In the genomic region with DNA sequence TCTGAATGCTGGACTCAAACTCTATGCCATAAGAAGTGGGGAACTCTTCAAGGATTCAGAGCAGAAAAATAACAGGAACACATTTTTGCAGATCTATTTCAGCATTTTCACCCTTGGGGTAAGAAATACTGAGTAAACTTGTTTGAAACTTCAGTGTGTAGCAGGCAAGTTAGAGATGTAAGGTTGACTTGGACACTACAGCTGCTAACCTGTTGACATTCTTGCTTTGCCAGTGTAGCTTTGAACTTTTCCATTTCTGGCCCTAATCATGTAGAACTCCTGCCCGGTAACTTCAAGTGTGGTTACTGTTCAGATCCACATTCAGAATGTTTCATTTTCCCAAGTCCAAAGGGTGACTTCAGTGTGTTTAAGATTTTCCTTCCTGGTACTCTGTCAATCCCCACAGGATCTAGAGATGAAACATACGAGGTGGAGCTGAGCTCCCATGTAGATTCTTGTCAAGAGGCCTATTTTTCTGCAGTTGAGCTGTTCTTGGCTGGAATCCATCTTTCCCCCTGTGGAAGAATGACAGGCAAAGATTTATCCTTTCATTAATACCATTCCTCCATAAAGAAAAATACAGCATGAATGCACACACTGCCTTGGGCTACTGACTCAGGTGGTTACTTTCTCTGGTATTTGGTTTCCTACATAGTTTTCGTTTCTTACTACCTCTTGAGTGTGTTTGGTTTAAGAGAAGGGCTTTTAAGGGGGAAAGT, we compare ENCODE assay signal across 16 cellular contexts. TPM values are rescaled to one million over a fixed set of nuclear protein-coding genes. Genes with fewer than 3 reads are reported as not detected.
DNase-seq lines count a peak whose midpoint lies in the region; ATAC-seq and TF ChIP-seq lines count a peak whose summit lies in the region.
"Had no signal": no experiment of that assay in that cellular context is flagged by ENCODE, and none has a peak within 500 bp of the region (broad histone marks: within the 10 kb centered on the region; RNA-seq: fewer than 3 reads in every experiment).

No MANE protein-coding gene starts in this region.

- H3K4me1 ChIP-seq in PC-9 (replicated peaks; ENCODE audit: insufficient read depth) (peaks cover 59% of the 10 kb centered on the region), mucosa of descending colon (ENCODE audit: low read depth) (no peaks in the 10 kb centered on the region)
- H3K4me1 ChIP-seq: left ventricle myocardium inferior had no signal

- H3K4me3 ChIP-seq in PC-9 = no peak overlapping the region
- H3K4me3 ChIP-seq in mucosa of descending colon = no peak overlapping the region
- no peak overlapping the region for H3K4me3 ChIP-seq in WERI-Rb-1 (ENCODE audit: low read depth, low read length)
- H3K4me3 ChIP-seq: BLaER1, K562, left ventricle myocardium inferior had no signal

- H3K27me3 ChIP-seq in PC-9 (ENCODE audit: insufficient read depth, low read depth) (no peaks in the 10 kb centered on the region), WERI-Rb-1 (ENCODE audit: insufficient read depth, low read depth, severe bottlenecking) (no peaks in the 10 kb centered on the region)
- H3K27me3 ChIP-seq: BLaER1 had no signal

- DNase-seq in DMS79 treated with DMSO at 0.1 percent for 48 hours (lab: John Stamatoyannopoulos, UW) (peak; percentile 53), PC-9 (peak; percentile 77 to 92), dermis blood vessel endothelial cell (peak; percentile 10), mucosa of descending colon (no peak), T-helper 9 cell (no peak), WERI-Rb-1 (no peak), NCI-H1930 (lab: John Stamatoyannopoulos, UW) (no peak)
- DNase-seq: activated CD4-positive, alpha-beta T cell treated with anti-CD3 and anti-CD28 coated beads, Interleukin-2, amount 50 U/mL, for 4 hours; activated gamma-delta T cell; left ventricle myocardium inferior; NCI-H2081; stimulated activated CD8-positive, alpha-beta memory T cell treated with anti-CD3 and anti-CD28 coated beads, Interleukin-4, amount 100 ng/mL, for 48 hours; T-helper 1 cell had no signal

- TF ChIP-seq CTCF in PC-9 (conservative IDR thresholded peaks at IDR 0.05) = no peak
- TF ChIP-seq CTCF in mucosa of descending colon (IDR thresholded peaks at IDR 0.05) = no peak
- no peak for TF ChIP-seq CTCF in WERI-Rb-1 (IDR thresholded peaks at IDR 0.05; ENCODE audit: low read depth, low read length)

- no peaks in the 10 kb centered on the region for H4K20me1 ChIP-seq in PC-9 (ENCODE audit: insufficient read depth)
- H4K20me1 ChIP-seq: BLaER1 had no signal

- peak overlapping the region; percentile 50 for H3K4me2 ChIP-seq in PC-9
- H3K4me2 ChIP-seq: BLaER1 had no signal

- CTCF ChIA-PET in PC-9 (lab: Charles Lee) = interaction anchor here (0.5 to 0.9 kb wide), 3 partner anchors 12 to 110 kb away, joined by 3 to 17 read pairs (median 3); no protein-coding TSS in a partner anchor

- H2AFZ ChIP-seq in PC-9 = no peak overlapping the region

- ATAC-seq in mucosa of descending colon = peak; percentile 81
- no peak for ATAC-seq in GM19324 (IDR thresholded peaks at IDR 0.05; ENCODE audit: low FRiP score, unreplicated experiment)
- ATAC-seq: K562 had no signal

- H3K27ac ChIP-seq in PC-9 = peak overlapping the region; percentile 88
- H3K27ac ChIP-seq in WERI-Rb-1 = no peak overlapping the region
- H3K27ac ChIP-seq: BLaER1, left ventricle myocardium inferior had no signal

- H3K9me3 ChIP-seq in PC-9 (ENCODE audit: insufficient read depth, low read depth) (no peaks in the 10 kb centered on the region), mucosa of descending colon (no peaks in the 10 kb centered on the region), WERI-Rb-1 (ENCODE audit: severe bottlenecking) (no peaks in the 10 kb centered on the region)
- H3K9me3 ChIP-seq: BLaER1, left ventricle myocardium inferior had no signal

- no peaks in the 10 kb centered on the region for H3K9me2 ChIP-seq in PC-9 (ENCODE audit: insufficient read depth)

- peaks cover 38% of the 10 kb centered on the region; the same call in 1 of the 2 replicates for H3F3A ChIP-seq in PC-9 (ENCODE audit: insufficient read depth, low read depth)

- peaks cover 6% of the 10 kb centered on the region; the same call in 1 of the 2 replicates for H3K36me3 ChIP-seq in PC-9 (ENCODE audit: low read depth)
- no peaks in the 10 kb centered on the region for H3K36me3 ChIP-seq in mucosa of descending colon (ENCODE audit: low read depth)
- H3K36me3 ChIP-seq in WERI-Rb-1 = peaks cover 94% of the 10 kb centered on the region
- H3K36me3 ChIP-seq: BLaER1, left ventricle myocardium inferior had no signal

- BruUV-seq in PC-9 (replicated peaks; lab: Mats Ljungman, UMichigan) = no TSS peak

- POLR2A ChIA-PET in PC-9 (lab: Charles Lee; ENCODE audit: unreplicated experiment) = interaction anchor here (0.6 to 0.9 kb wide), 8 partner anchors 11 to 165 kb away, joined by 3 to 11 read pairs (median 6); no protein-coding TSS in a partner anchor

- no peaks in the 10 kb centered on the region for H3K79me2 ChIP-seq in PC-9 (ENCODE audit: low read depth)

- intact Hi-C loops in PC-9 (cut with micrococcal nuclease; ENCODE audit: unreplicated experiment) = loop anchor here (1.0 kb wide), 4 partner anchors 11 to 34 kb away; a partner anchor contains a TSS
- intact Hi-C loops in mucosa of descending colon (cut with DNase I, micrococcal nuclease) = no loop called here

RNA-seq across cellular contexts. Expression of a gene that starts 34.1 kb away (rescaled TPM):
- total RNA-seq in PC-9 (2021) (16.8 and 17.4 TPM in 2 replicates), dermis blood vessel endothelial cell (0.42 and 0.68 TPM in 2 replicates), mucosa of descending colon (10 to 100 TPM in 2 of 3 donors, 1 to 10 TPM in 1; 8.8 to 16.1 (median 14.1) TPM)

Comparison
In these comparisons a context has a peak if more than half of its experiments do, and no peak if none do; other contexts are left out.
1. DNase-seq: peak in DMS79 treated with DMSO at 0.1 percent for 48 hours (single experiment), PC-9 (2 of 2) and dermis blood vessel endothelial cell (single experiment); none in mucosa of descending colon (0 of 3), T-helper 9 cell (single experiment), WERI-Rb-1 (single experiment) and NCI-H1930 (0 of 2).